ENCODE assay signal across 8 cellular contexts in the genomic region with DNA sequence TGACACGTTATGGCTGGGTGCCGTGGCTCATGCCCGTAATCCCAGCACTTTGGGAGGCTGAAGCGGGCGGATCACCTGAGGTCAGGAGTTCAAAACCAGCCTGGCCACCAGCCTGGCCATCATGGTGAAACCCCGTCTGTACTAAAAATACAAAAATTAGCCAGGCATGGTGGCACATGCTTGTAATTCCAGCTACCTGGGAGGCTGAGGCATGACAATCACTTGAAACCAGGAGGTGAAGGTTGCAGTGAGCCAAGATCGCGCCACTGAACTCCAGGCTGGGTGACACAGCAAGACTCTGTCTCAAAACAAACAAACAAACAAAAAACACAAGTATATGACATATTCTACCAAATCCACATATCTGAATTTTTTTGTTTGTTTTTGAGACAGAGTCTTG. TPM values are rescaled to one million over a fixed set of nuclear protein-coding genes. Genes with fewer than 3 reads are reported as not detected.
DNase-seq lines count a peak whose midpoint lies in the region; ATAC-seq, FAIRE-seq and TF ChIP-seq lines count a peak whose summit lies in the region.
"Not testable (repeated sequence)": the region's sequence is repeated elsewhere in the genome, so short reads cannot be mapped to it uniquely, and the experiment has no call there.

No MANE protein-coding gene starts in this region.

- not testable (repeated sequence) for H3K36me3 ChIP-seq in DND-41 (ENCODE audit: insufficient read depth, low read length); small intestine (ENCODE audit: control insufficient read depth in 2 of 2, insufficient read depth in 2 of 2, low read length in 2 of 2)

- H3K79me2 ChIP-seq in DND-41 (ENCODE audit: insufficient read depth, low read length), result not testable (repeated sequence)

- CTCF ChIA-PET in RWPE1 (lab: Yijun Ruan, JAX), result interaction anchor here (1.3 kb wide), 1 partner anchor 52 kb away, joined by 3 read pairs; no protein-coding TSS in a partner anchor
- CTCF ChIA-PET in activated CD4-positive, alpha-beta T cell treated with anti-CD3 and anti-CD28 coated beads, Interleukin-2, amount 10 ng/mL, durations not matched to agents 7 days and 5 days (lab: Charles Lee), result interaction anchor here (0.8 to 1.8 kb wide), 4 partner anchors 11 to 75 kb away, joined by 3 to 5 read pairs (median 3); no protein-coding TSS in a partner anchor

- H3K27ac ChIP-seq in C4-2B (peak overlapping the region; percentile 13; the same call in 1 of the 2 replicates), DND-41 (ENCODE audit: low read length) (peak overlapping the region; percentile 61), RWPE1 (peak overlapping the region; percentile 67), small intestine (ENCODE audit: low read depth in 1 of 2, low read length in 1 of 2) (peak overlapping the region; percentile 93 to 94)

- peaks cover 50% of the 10 kb centered on the region for H3K36me3 Mint-ChIP-seq in activated CD4-positive, alpha-beta T cell treated with anti-CD3 and anti-CD28 coated beads, Interleukin-2, amount 10 ng/mL, durations not matched to agents 7 days and 5 days (ENCODE audit: low read depth)
- peaks cover 74% of the 10 kb centered on the region for H3K36me3 Mint-ChIP-seq in activated T-helper 17 cell treated with anti-CD3 and anti-CD28 coated beads, Interleukin-2, amount 50 U/mL, for 72 hours (ENCODE audit: low read depth)
- H3K36me3 Mint-ChIP-seq in brain, result peaks cover 15% of the 10 kb centered on the region
- H3K36me3 Mint-ChIP-seq in glutamatergic neuron (ENCODE audit: unreplicated experiment), result not testable (repeated sequence)

- not testable (repeated sequence) for H3K4me2 ChIP-seq in DND-41 (ENCODE audit: insufficient read depth, low read length)

- not testable (repeated sequence) for DNase-seq in DND-41; RWPE1 (ENCODE audit: low spot score); activated CD4-positive, alpha-beta T cell treated with anti-CD3 and anti-CD28 coated beads, Interleukin-2, amount 10 ng/mL, durations not matched to agents 7 days and 5 days; glutamatergic neuron; small intestine

- peaks cover 64% of the 10 kb centered on the region for H3K4me1 Mint-ChIP-seq in activated CD4-positive, alpha-beta T cell treated with anti-CD3 and anti-CD28 coated beads, Interleukin-2, amount 10 ng/mL, durations not matched to agents 7 days and 5 days
- peaks cover 34% of the 10 kb centered on the region for H3K4me1 Mint-ChIP-seq in activated T-helper 17 cell treated with anti-CD3 and anti-CD28 coated beads, Interleukin-2, amount 50 U/mL, for 72 hours
- H3K4me1 Mint-ChIP-seq in brain (peaks cover 38% of the 10 kb centered on the region), glutamatergic neuron (ENCODE audit: low read depth, unreplicated experiment) (peaks cover 21% of the 10 kb centered on the region)

- H3K27me3 ChIP-seq in DND-41 (ENCODE audit: insufficient read depth, low read length, poor library complexity); small intestine (ENCODE audit: control insufficient read depth in 2 of 2, insufficient read depth in 2 of 2, low read length in 2 of 2): not testable (repeated sequence)

- H3K4me1 ChIP-seq in DND-41 (ENCODE audit: insufficient read depth, low read length), result peaks cover 13% of the 10 kb centered on the region
- not testable (repeated sequence) for H3K4me1 ChIP-seq in small intestine (ENCODE audit: control insufficient read depth in 2 of 2, insufficient read depth in 1 of 2, low read depth in 1 of 2, low read length in 1 of 2)

- TF ChIP-seq CTCF in C4-2B (conservative IDR thresholded peaks at IDR 0.05); DND-41 (IDR thresholded peaks at IDR 0.05; ENCODE audit: borderline replicate concordance, extremely low read depth, low read length, poor library complexity, severe bottlenecking); RWPE1 (conservative IDR thresholded peaks at IDR 0.05; ENCODE audit: low read depth); brain (conservative IDR thresholded peaks at IDR 0.05); glutamatergic neuron (IDR thresholded peaks at IDR 0.05; ENCODE audit: partially characterized antibody, unreplicated experiment): not testable (repeated sequence)

- WGBS in small intestine, 3 donors, result 64 to 88% (median 77%) methylated on average over 8 of the region's 8 CpGs

- not testable (repeated sequence) for FAIRE-seq in small intestine (lab: Jason Lieb, UNC)

- H3K4me3 Mint-ChIP-seq in activated CD4-positive, alpha-beta T cell treated with anti-CD3 and anti-CD28 coated beads, Interleukin-2, amount 10 ng/mL, durations not matched to agents 7 days and 5 days; brain: not testable (repeated sequence)
- peak overlapping the region; percentile 70 for H3K4me3 Mint-ChIP-seq in activated T-helper 17 cell treated with anti-CD3 and anti-CD28 coated beads, Interleukin-2, amount 50 U/mL, for 72 hours
- peak overlapping the region; percentile 61 for H3K4me3 Mint-ChIP-seq in glutamatergic neuron (ENCODE audit: unreplicated experiment)

- not testable (repeated sequence) for ATAC-seq in DND-41 (ENCODE audit: insufficient read depth, low read depth); activated T-helper 17 cell treated with anti-CD3 and anti-CD28 coated beads, Interleukin-2, amount 50 U/mL, for 72 hours (replicated peaks)

- not testable (repeated sequence) for H2AFZ ChIP-seq in DND-41 (ENCODE audit: low read depth, low read length)

- H4K20me1 ChIP-seq in DND-41 (ENCODE audit: insufficient read depth, low read length), result not testable (repeated sequence)

- peak overlapping the region; percentile 95 for H3K27ac Mint-ChIP-seq in activated CD4-positive, alpha-beta T cell treated with anti-CD3 and anti-CD28 coated beads, Interleukin-2, amount 10 ng/mL, durations not matched to agents 7 days and 5 days
- peak overlapping the region; percentile 85 for H3K27ac Mint-ChIP-seq in activated T-helper 17 cell treated with anti-CD3 and anti-CD28 coated beads, Interleukin-2, amount 50 U/mL, for 72 hours
- H3K27ac Mint-ChIP-seq in brain (peak overlapping the region; percentile 56 to 91 (median 80)), glutamatergic neuron (ENCODE audit: unreplicated experiment) (peak overlapping the region; percentile 97)

- H3K9me3 ChIP-seq in DND-41 (ENCODE audit: insufficient read depth, low read length, severe bottlenecking); small intestine (ENCODE audit: control insufficient read depth, low read depth): not testable (repeated sequence)

- not testable (repeated sequence) for H3K9ac ChIP-seq in DND-41 (ENCODE audit: low read depth, low read length)

- POLR2A ChIA-PET in RWPE1 (lab: Yijun Ruan, JAX; ENCODE audit: low non-redundant PET), result not testable (repeated sequence)
- POLR2A ChIA-PET in activated CD4-positive, alpha-beta T cell treated with anti-CD3 and anti-CD28 coated beads, Interleukin-2, amount 10 ng/mL, durations not matched to agents 7 days and 5 days (lab: Charles Lee), result interaction anchor here (0.7 to 1.0 kb wide), 2 partner anchors 48 to 54 kb away, joined by 3 to 4 read pairs; no protein-coding TSS in a partner anchor

- H3K27me3 Mint-ChIP-seq in activated CD4-positive, alpha-beta T cell treated with anti-CD3 and anti-CD28 coated beads, Interleukin-2, amount 10 ng/mL, durations not matched to agents 7 days and 5 days; activated T-helper 17 cell treated with anti-CD3 and anti-CD28 coated beads, Interleukin-2, amount 50 U/mL, for 72 hours; brain; glutamatergic neuron (ENCODE audit: unreplicated experiment): not testable (repeated sequence)

- not testable (repeated sequence) for H3K9me3 Mint-ChIP-seq in activated CD4-positive, alpha-beta T cell treated with anti-CD3 and anti-CD28 coated beads, Interleukin-2, amount 10 ng/mL, durations not matched to agents 7 days and 5 days; activated T-helper 17 cell treated with anti-CD3 and anti-CD28 coated beads, Interleukin-2, amount 50 U/mL, for 72 hours; brain; glutamatergic neuron (ENCODE audit: unreplicated experiment)

- H3K4me3 ChIP-seq in DND-41 (ENCODE audit: low read depth in 1 of 2, low read length in 2 of 2); small intestine (ENCODE audit: low read depth in 1 of 2, low read length in 2 of 2): not testable (repeated sequence)

RNA-seq across cellular contexts. Expression of a gene that starts 11.8 kb away (rescaled TPM):
- 10 to 100 TPM; 34.4 to 38.4 TPM for total RNA-seq in activated CD4-positive, alpha-beta T cell treated with anti-CD3 and anti-CD28 coated beads, Interleukin-2, amount 10 ng/mL, durations not matched to agents 7 days and 5 days
- total RNA-seq in activated T-helper 17 cell treated with anti-CD3 and anti-CD28 coated beads, Interleukin-2, amount 50 U/mL, for 72 hours, result 100 to 1,000 TPM in 1 of 2 donors, 10 to 100 TPM in 1; 63.9 to 101 TPM
- polyA plus RNA-seq in brain (ENCODE audit: insufficient read depth, low read depth, low replicate concordance), result 5.2 TPM
- total RNA-seq in glutamatergic neuron (ENCODE audit: unreplicated experiment), result 56.1 TPM
- 1 to 10 TPM in 2 of 3 donors, under 1 TPM in 1; 0.89 to 2.5 (median 1.9) TPM for polyA plus RNA-seq in small intestine

RNA-seq across cellular contexts. Expression of a gene that starts 21.3 kb away (rescaled TPM):
- 10 to 100 TPM; 54.1 to 59.4 TPM for total RNA-seq in activated CD4-positive, alpha-beta T cell treated with anti-CD3 and anti-CD28 coated beads, Interleukin-2, amount 10 ng/mL, durations not matched to agents 7 days and 5 days
- 10 to 100 TPM; 46.3 to 85.6 TPM for total RNA-seq in activated T-helper 17 cell treated with anti-CD3 and anti-CD28 coated beads, Interleukin-2, amount 50 U/mL, for 72 hours
- polyA plus RNA-seq in brain (ENCODE audit: insufficient read depth, low read depth, low replicate concordance) (17.6 TPM), small intestine (10 to 100 TPM; 10.7 to 21.6 (median 13.1) TPM)
- 364 TPM for total RNA-seq in glutamatergic neuron (ENCODE audit: unreplicated experiment)

RNA-seq across cellular contexts. Expression of a gene that starts 36.8 kb away (rescaled TPM):
- total RNA-seq in activated CD4-positive, alpha-beta T cell treated with anti-CD3 and anti-CD28 coated beads, Interleukin-2, amount 10 ng/mL, durations not matched to agents 7 days and 5 days, result 100 to 1,000 TPM; 101 to 111 TPM
- 100 to 1,000 TPM in 1 of 2 donors, 10 to 100 TPM in 1; 79.9 to 100 TPM for total RNA-seq in activated T-helper 17 cell treated with anti-CD3 and anti-CD28 coated beads, Interleukin-2, amount 50 U/mL, for 72 hours
- 13.6 TPM for polyA plus RNA-seq in brain (ENCODE audit: insufficient read depth, low read depth, low replicate concordance)
- total RNA-seq in glutamatergic neuron (ENCODE audit: unreplicated experiment), result 204 TPM
- 10 to 100 TPM; 11.2 to 15.1 (median 13.8) TPM for polyA plus RNA-seq in small intestine

RNA-seq across cellular contexts. Expression of a gene that starts 56.8 kb away (rescaled TPM):
- total RNA-seq in activated CD4-positive, alpha-beta T cell treated with anti-CD3 and anti-CD28 coated beads, Interleukin-2, amount 10 ng/mL, durations not matched to agents 7 days and 5 days, result 100 to 1,000 TPM in 1 of 2 experiments, 10 to 100 TPM in 1; 90.1 to 105 TPM
- total RNA-seq in activated T-helper 17 cell treated with anti-CD3 and anti-CD28 coated beads, Interleukin-2, amount 50 U/mL, for 72 hours, result 10 to 100 TPM; 47.8 to 79.6 TPM
- polyA plus RNA-seq in brain (ENCODE audit: insufficient read depth, low read depth, low replicate concordance) (27.4 TPM), small intestine (10 to 100 TPM; 40.3 to 49.0 (median 42.8) TPM)
- total RNA-seq in glutamatergic neuron (ENCODE audit: unreplicated experiment), result 92.7 TPM

Comparison
In these comparisons a context has a peak if more than half of its experiments do, and no peak if none do; other contexts are left out.
1. H3K27ac ChIP-seq: peak in every context shown above with its lines; median percentile 94 in small intestine; 67 in RWPE1; 61 in DND-41; 13 in C4-2B.